In genomic region chr4:140359571-140360427, GRCh38 we compare ENCODE assay signal across 8 cellular contexts. TPM values are rescaled to one million over a fixed set of nuclear protein-coding genes. Genes with fewer than 3 reads are reported as not detected.
DNase-seq lines count a peak whose midpoint lies in the region; ATAC-seq and TF ChIP-seq lines count a peak whose summit lies in the region.

No MANE protein-coding gene starts in this region.

- H3K4me3 Mint-ChIP-seq in activated naive CD4-positive, alpha-beta T cell treated with anti-CD3 and anti-CD28 coated beads, Interleukin-2, amount 10 ng/mL, durations not matched to agents 7 days and 5 days = no peak overlapping the region
- no peak overlapping the region for H3K4me3 Mint-ChIP-seq in glutamatergic neuron (ENCODE audit: unreplicated experiment)
- no peak overlapping the region for H3K4me3 Mint-ChIP-seq in progenitor cell of endocrine pancreas (ENCODE audit: low read depth)

- H3K27me3 Mint-ChIP-seq in activated naive CD4-positive, alpha-beta T cell treated with anti-CD3 and anti-CD28 coated beads, Interleukin-2, amount 10 ng/mL, durations not matched to agents 7 days and 5 days = peaks cover 4% of the 10 kb centered on the region
- H3K27me3 Mint-ChIP-seq in glutamatergic neuron (ENCODE audit: unreplicated experiment) (peaks cover 3% of the 10 kb centered on the region), progenitor cell of endocrine pancreas (no peaks in the 10 kb centered on the region)

- no peak overlapping the region for H3K9ac ChIP-seq in SK-N-MC (ENCODE audit: insufficient read length)

- DNase-seq in NAMALWA (ENCODE audit: low spot score) (peak; percentile 91), SK-N-MC (ENCODE audit: low read depth, low spot score) (peak; percentile 84), glutamatergic neuron (peak; percentile 85), progenitor cell of endocrine pancreas (ENCODE audit: low spot score, unreplicated experiment) (peak; percentile 70), aorta (peak; percentile 82 to 84)
- DNase-seq in activated naive CD4-positive, alpha-beta T cell treated with anti-CD3 and anti-CD28 coated beads, Interleukin-2, amount 10 ng/mL, durations not matched to agents 7 days and 5 days = peak; percentile 86

- CTCF ChIA-PET in activated naive CD4-positive, alpha-beta T cell treated with anti-CD3 and anti-CD28 coated beads, Interleukin-2, amount 10 ng/mL, durations not matched to agents 7 days and 5 days (lab: Charles Lee) = interaction anchor here (0.7 to 4.1 kb wide), 43 partner anchors 9 to 706 kb away, joined by 3 to 39 read pairs (median 4); partner anchors contain the start of genes CLGN, ELMOD2 and SCOC

- no peak overlapping the region for H3K4me3 ChIP-seq in SK-N-MC
- no peak overlapping the region for H3K4me3 ChIP-seq in aorta (ENCODE audit: low read length in 2 of 2)

- intact Hi-C loops in aorta (cut with DNase I) = loop anchor here (2.0 to 10.0 kb wide), 4 partner anchors 245 to 491 kb away; no protein-coding TSS in a partner anchor

- H3K36me3 Mint-ChIP-seq in activated naive CD4-positive, alpha-beta T cell treated with anti-CD3 and anti-CD28 coated beads, Interleukin-2, amount 10 ng/mL, durations not matched to agents 7 days and 5 days = no peaks in the 10 kb centered on the region
- H3K36me3 Mint-ChIP-seq in glutamatergic neuron (ENCODE audit: unreplicated experiment) (no peaks in the 10 kb centered on the region), progenitor cell of endocrine pancreas (ENCODE audit: insufficient read depth) (no peaks in the 10 kb centered on the region)

- 14 to 18% methylated on average over 7 of the region's 7 CpGs for WGBS in aorta, 2 donors

- ATAC-seq in HG02588 (IDR thresholded peaks at IDR 0.05; ENCODE audit: unreplicated experiment) = peak; percentile 98
- peak; percentile 81 for ATAC-seq in aorta (ENCODE audit: low FRiP score)

- no peak overlapping the region for H3K27ac Mint-ChIP-seq in activated naive CD4-positive, alpha-beta T cell treated with anti-CD3 and anti-CD28 coated beads, Interleukin-2, amount 10 ng/mL, durations not matched to agents 7 days and 5 days
- H3K27ac Mint-ChIP-seq in glutamatergic neuron (ENCODE audit: unreplicated experiment) = no peak overlapping the region
- H3K27ac Mint-ChIP-seq in progenitor cell of endocrine pancreas = peak overlapping the region; percentile 85

- peak; percentile 79 for TF ChIP-seq CTCF in GM12873 (IDR thresholded peaks at IDR 0.05; ENCODE audit: insufficient read depth, low read depth, low read length, missing control alignments)
- peak; percentile 95 for TF ChIP-seq CTCF in glutamatergic neuron (IDR thresholded peaks at IDR 0.05; ENCODE audit: partially characterized antibody, unreplicated experiment)
- TF ChIP-seq CTCF in progenitor cell of endocrine pancreas (IDR thresholded peaks at IDR 0.05; ENCODE audit: unreplicated experiment) = peak; percentile 87

- no peaks in the 10 kb centered on the region for H3K36me3 ChIP-seq in SK-N-MC (ENCODE audit: insufficient read depth, low read length)
- no peaks in the 10 kb centered on the region for H3K36me3 ChIP-seq in aorta (ENCODE audit: control insufficient read depth in 1 of 2, insufficient read depth in 2 of 2, low read length in 1 of 2)

- no peaks in the 10 kb centered on the region for H3K9me3 Mint-ChIP-seq in activated naive CD4-positive, alpha-beta T cell treated with anti-CD3 and anti-CD28 coated beads, Interleukin-2, amount 10 ng/mL, durations not matched to agents 7 days and 5 days
- peaks cover 2% of the 10 kb centered on the region for H3K9me3 Mint-ChIP-seq in glutamatergic neuron (ENCODE audit: unreplicated experiment)
- no peaks in the 10 kb centered on the region for H3K9me3 Mint-ChIP-seq in progenitor cell of endocrine pancreas (ENCODE audit: low read depth)

- no peaks in the 10 kb centered on the region for H3K4me1 Mint-ChIP-seq in activated naive CD4-positive, alpha-beta T cell treated with anti-CD3 and anti-CD28 coated beads, Interleukin-2, amount 10 ng/mL, durations not matched to agents 7 days and 5 days
- peaks cover 16% of the 10 kb centered on the region for H3K4me1 Mint-ChIP-seq in glutamatergic neuron (ENCODE audit: low read depth, unreplicated experiment)
- H3K4me1 Mint-ChIP-seq in progenitor cell of endocrine pancreas (ENCODE audit: low read depth) = peaks cover 16% of the 10 kb centered on the region

- H3K9me3 ChIP-seq in SK-N-MC (ENCODE audit: low read depth, low read length) (no peaks in the 10 kb centered on the region), aorta (ENCODE audit: control insufficient read depth, low read length) (no peaks in the 10 kb centered on the region)

- H3K4me1 ChIP-seq in aorta (ENCODE audit: control insufficient read depth in 1 of 2, insufficient read depth in 2 of 2, low read length in 2 of 2) = no peaks in the 10 kb centered on the region

- H3K27ac ChIP-seq in SK-N-MC (no peak overlapping the region), aorta (ENCODE audit: low read depth in 1 of 2, low read length in 2 of 2) (no peak overlapping the region)

- no peaks in the 10 kb centered on the region for H3K27me3 ChIP-seq in aorta (ENCODE audit: control insufficient read depth in 1 of 2, insufficient read depth in 2 of 2, low read length in 1 of 2)

RNA-seq across cellular contexts. Expression of gene SCOC, which starts 13.6 kb away (rescaled TPM):
- 55.8 TPM for total RNA-seq in glutamatergic neuron (ENCODE audit: unreplicated experiment)
- total RNA-seq in progenitor cell of endocrine pancreas = 95.6 and 97.2 TPM in 2 replicates
- 10 to 100 TPM; 38.5 to 45.6 TPM for total RNA-seq in aorta
- 100 to 1,000 TPM in 1 of 2 donors, 10 to 100 TPM in 1; 49.4 to 101 TPM for polyA plus RNA-seq in aorta
